ENCODE assay signal across 8 cellular contexts in the genomic region with DNA sequence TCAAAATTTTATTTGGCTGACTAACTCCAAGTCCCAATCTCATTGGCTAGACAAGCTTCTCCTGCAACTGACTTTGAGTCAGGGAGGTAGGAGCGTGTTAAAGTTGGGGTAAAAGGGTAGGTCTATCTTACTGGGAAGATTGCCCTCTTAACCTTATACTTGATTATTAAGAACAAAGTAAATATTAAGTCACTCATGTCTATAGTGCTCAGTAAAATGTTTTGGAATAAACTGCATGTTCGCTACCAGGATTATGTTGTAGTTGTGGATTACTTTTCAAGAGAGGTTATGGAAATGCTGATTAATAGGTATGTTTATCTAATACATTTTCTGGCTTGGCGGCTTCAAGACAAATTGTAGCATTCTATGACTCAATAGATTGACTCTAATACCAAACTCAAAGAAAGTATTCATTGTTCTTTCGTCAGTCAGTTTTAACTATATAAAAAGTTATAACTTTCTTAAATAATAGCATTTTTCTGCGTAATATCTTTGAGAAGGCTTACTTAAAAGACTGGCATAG.
"Had no signal": no experiment of that assay in that cellular context is flagged by ENCODE, and none has a peak within 500 bp of the region (broad histone marks: within the 10 kb centered on the region; RNA-seq: fewer than 3 reads in every experiment).

No MANE protein-coding gene starts in this region.

- DNase-seq: GM23248, GOT3, H9, HCEC 1CT, KG1 had no signal

- ATAC-seq: HepG2, K562 had no signal

- H3K4me3 ChIP-seq: GM23248, K562 had no signal

- H3K9ac ChIP-seq: GM23248 had no signal

- H3K27ac ChIP-seq: GM23248, HL-60 had no signal

- H2AFZ ChIP-seq: GM23248 had no signal
